In the genomic region with DNA sequence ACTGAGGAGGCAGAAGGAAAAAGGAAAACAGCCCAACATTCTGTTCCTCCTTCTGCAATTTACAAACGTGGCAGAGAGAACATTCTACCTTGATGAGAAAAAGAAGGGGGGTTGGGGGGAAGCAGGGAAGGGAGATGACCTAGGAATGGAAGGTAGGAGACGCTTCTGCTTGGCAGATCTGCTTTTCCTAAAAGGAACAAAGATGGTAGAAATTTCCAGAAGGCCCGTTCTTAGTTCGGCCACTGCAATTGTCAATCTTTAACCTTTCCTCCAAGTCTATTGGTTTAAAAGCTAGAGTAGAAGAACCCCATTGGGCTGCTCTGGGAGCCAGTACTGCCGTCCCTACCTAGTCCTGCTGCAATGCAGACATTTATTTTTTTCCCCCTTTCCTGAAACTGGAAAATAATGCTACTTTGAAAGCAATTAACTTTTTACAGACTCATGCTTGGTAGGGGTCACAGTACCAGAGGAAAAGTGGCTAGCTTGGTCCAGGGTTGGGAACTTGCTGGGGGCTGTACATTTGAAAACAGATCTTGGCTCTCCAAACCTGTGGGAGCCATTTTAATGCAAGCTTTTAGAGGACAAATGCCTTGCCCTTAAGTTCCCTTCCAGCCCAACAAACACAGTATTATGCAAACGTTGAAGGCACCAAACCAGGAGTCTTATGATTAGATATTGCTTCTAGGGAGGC, we compare ENCODE assay signal across 1 cellular context.
A peak's percentile ranks its signal among the peaks of the same experiment; 100 is the strongest.
TF ChIP-seq lines count a peak whose summit lies in the region.

No MANE protein-coding gene starts in this region.

TF ChIP-seq in K562, 482 proteins besides CTCF, POLR2A, EP300 and RAD21 (continued from another document and continues in another):
- TF ChIP-seq PHF8 (IDR thresholded peaks at IDR 0.05; ENCODE audit: borderline replicate concordance, low read length), result peak; percentile 12; the same call in 1 of the 2 replicates
- no peak for TF ChIP-seq ATF3 (IDR thresholded peaks at IDR 0.05)
- TF ChIP-seq ATF3 (CRISPR knock-in tag; conservative IDR thresholded peaks at IDR 0.05), result no peak
- TF ChIP-seq NCOA6 (IDR thresholded peaks at IDR 0.05), result no peak
- peak; percentile 16 for TF ChIP-seq BRD9 (IDR thresholded peaks at IDR 0.05; ENCODE audit: low read depth, partially characterized antibody)
- no peak for TF ChIP-seq ZNF12 (CRISPR knock-in tag; IDR thresholded peaks at IDR 0.05)
- TF ChIP-seq TRIM28 (IDR thresholded peaks at IDR 0.05), result no peak
- no peak for TF ChIP-seq TRIM24 (IDR thresholded peaks at IDR 0.05)
- no peak for TF ChIP-seq RBM15 (IDR thresholded peaks at IDR 0.05; ENCODE audit: insufficient read depth, low read length)
- TF ChIP-seq, protein P1, sequence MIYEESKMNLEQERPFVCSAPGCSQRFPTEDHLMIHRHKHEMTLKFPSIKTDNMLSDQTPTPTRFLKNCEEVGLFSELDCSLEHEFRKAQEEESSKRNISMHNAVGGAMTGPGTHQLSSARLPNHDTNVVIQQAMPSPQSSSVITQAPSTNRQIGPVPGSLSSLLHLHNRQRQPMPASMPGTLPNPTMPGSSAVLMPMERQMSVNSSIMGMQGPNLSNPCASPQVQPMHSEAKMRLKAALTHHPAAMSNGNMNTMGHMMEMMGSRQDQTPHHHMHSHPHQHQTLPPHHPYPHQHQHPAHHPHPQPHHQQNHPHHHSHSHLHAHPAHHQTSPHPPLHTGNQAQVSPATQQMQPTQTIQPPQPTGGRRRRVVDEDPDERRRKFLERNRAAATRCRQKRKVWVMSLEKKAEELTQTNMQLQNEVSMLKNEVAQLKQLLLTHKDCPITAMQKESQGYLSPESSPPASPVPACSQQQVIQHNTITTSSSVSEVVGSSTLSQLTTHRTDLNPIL (CRISPR knock-in tag; IDR thresholded peaks at IDR 0.05), result no peak
- TF ChIP-seq, protein P2, sequence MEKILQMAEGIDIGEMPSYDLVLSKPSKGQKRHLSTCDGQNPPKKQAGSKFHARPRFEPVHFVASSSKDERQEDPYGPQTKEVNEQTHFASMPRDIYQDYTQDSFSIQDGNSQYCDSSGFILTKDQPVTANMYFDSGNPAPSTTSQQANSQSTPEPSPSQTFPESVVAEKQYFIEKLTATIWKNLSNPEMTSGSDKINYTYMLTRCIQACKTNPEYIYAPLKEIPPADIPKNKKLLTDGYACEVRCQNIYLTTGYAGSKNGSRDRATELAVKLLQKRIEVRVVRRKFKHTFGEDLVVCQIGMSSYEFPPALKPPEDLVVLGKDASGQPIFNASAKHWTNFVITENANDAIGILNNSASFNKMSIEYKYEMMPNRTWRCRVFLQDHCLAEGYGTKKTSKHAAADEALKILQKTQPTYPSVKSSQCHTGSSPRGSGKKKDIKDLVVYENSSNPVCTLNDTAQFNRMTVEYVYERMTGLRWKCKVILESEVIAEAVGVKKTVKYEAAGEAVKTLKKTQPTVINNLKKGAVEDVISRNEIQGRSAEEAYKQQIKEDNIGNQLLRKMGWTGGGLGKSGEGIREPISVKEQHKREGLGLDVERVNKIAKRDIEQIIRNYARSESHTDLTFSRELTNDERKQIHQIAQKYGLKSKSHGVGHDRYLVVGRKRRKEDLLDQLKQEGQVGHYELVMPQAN (IDR thresholded peaks at IDR 0.05; ENCODE audit: borderline replicate concordance), result peak; percentile 52
- TF ChIP-seq, protein P3, sequence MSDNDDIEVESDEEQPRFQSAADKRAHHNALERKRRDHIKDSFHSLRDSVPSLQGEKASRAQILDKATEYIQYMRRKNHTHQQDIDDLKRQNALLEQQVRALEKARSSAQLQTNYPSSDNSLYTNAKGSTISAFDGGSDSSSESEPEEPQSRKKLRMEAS (CRISPR knock-in tag; IDR thresholded peaks at IDR 0.05), result no peak
- TF ChIP-seq POLR2AphosphoS2 (IDR thresholded peaks at IDR 0.05; ENCODE audit: low read length), result no peak
- TF ChIP-seq ZNF239 (CRISPR knock-in tag; IDR thresholded peaks at IDR 0.05), result peak; percentile 54
- peak in 1 of 3 experiments; percentile 80 for TF ChIP-seq YY1 (IDR thresholded peaks at IDR 0.05; ENCODE audit: borderline replicate concordance in 1 of 3, control insufficient read depth in 1 of 3, extremely low read depth in 1 of 3, insufficient read depth in 3 of 3, insufficient read length in 1 of 3, insufficient replicate concordance in 2 of 3, low read depth in 1 of 3, low read length in 2 of 3)
- TF ChIP-seq TAF1 (IDR thresholded peaks at IDR 0.05; ENCODE audit: control insufficient read depth, extremely low read depth, insufficient read depth, low read length, severe bottlenecking), result peak; percentile 51
- TF ChIP-seq ZNF133 (CRISPR knock-in tag; IDR thresholded peaks at IDR 0.05), result no peak
- no peak for TF ChIP-seq BRCA1 (IDR thresholded peaks at IDR 0.05)
- TF ChIP-seq BRCA1 (CRISPR knock-in tag; IDR thresholded peaks at IDR 0.05), result no peak
- TF ChIP-seq NRF1 (conservative IDR thresholded peaks at IDR 0.05 in 1 of 2, IDR thresholded peaks at IDR 0.05 in 1 of 2), result no peak
- TF ChIP-seq MLLT1 (IDR thresholded peaks at IDR 0.05), result peak; percentile 92 to 95
- no peak for TF ChIP-seq CREM (IDR thresholded peaks at IDR 0.05; ENCODE audit: low read depth)
- no peak for TF ChIP-seq CREBBP (IDR thresholded peaks at IDR 0.05; ENCODE audit: low read depth, low read length)
- TF ChIP-seq ZNF197 (CRISPR knock-in tag; IDR thresholded peaks at IDR 0.05; ENCODE audit: low read depth), result peak; percentile 54; the same call in 1 of the 2 replicates
- TF ChIP-seq U2AF1 (optimal IDR thresholded peaks at IDR 0.05; ENCODE audit: low read depth, low read length), result no peak
- TF ChIP-seq, protein P4, sequence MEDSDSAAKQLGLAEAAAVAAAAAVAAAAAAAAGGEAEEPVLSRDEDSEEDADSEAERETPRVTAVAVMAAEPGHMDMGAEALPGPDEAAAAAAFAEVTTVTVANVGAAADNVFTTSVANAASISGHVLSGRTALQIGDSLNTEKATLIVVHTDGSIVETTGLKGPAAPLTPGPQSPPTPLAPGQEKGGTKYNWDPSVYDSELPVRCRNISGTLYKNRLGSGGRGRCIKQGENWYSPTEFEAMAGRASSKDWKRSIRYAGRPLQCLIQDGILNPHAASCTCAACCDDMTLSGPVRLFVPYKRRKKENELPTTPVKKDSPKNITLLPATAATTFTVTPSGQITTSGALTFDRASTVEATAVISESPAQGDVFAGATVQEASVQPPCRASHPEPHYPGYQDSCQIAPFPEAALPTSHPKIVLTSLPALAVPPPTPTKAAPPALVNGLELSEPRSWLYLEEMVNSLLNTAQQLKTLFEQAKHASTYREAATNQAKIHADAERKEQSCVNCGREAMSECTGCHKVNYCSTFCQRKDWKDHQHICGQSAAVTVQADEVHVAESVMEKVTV (CRISPR knock-in tag; IDR thresholded peaks at IDR 0.05), result 0 out of 2 replicates have a peak, but pooled peaks have one; percentile 4
- no peak for TF ChIP-seq ZNF232 (CRISPR knock-in tag; IDR thresholded peaks at IDR 0.05)
- TF ChIP-seq MAZ (CRISPR knock-in tag; conservative IDR thresholded peaks at IDR 0.05 in 1 of 2, IDR thresholded peaks at IDR 0.05 in 1 of 2), result peak in 1 of 2 experiments; percentile 18; a peak in 1 of 4 replicates
- 0 out of 2 replicates have a peak, but pooled peaks have one; percentile 16 for TF ChIP-seq SMAD3 (CRISPR knock-in tag; conservative IDR thresholded peaks at IDR 0.05)
- TF ChIP-seq, protein P5, sequence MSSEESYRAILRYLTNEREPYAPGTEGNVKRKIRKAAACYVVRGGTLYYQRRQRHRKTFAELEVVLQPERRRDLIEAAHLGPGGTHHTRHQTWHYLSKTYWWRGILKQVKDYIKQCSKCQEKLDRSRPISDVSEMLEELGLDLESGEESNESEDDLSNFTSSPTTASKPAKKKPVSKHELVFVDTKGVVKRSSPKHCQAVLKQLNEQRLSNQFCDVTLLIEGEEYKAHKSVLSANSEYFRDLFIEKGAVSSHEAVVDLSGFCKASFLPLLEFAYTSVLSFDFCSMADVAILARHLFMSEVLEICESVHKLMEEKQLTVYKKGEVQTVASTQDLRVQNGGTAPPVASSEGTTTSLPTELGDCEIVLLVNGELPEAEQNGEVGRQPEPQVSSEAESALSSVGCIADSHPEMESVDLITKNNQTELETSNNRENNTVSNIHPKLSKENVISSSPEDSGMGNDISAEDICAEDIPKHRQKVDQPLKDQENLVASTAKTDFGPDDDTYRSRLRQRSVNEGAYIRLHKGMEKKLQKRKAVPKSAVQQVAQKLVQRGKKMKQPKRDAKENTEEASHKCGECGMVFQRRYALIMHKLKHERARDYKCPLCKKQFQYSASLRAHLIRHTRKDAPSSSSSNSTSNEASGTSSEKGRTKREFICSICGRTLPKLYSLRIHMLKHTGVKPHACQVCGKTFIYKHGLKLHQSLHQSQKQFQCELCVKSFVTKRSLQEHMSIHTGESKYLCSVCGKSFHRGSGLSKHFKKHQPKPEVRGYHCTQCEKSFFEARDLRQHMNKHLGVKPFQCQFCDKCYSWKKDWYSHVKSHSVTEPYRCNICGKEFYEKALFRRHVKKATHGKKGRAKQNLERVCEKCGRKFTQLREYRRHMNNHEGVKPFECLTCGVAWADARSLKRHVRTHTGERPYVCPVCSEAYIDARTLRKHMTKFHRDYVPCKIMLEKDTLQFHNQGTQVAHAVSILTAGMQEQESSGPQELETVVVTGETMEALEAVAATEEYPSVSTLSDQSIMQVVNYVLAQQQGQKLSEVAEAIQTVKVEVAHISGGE (CRISPR knock-in tag; IDR thresholded peaks at IDR 0.05), result peak in 2 of 3 experiments; percentile 24 to 68; a peak in 2 of 6 replicates
- no peak for TF ChIP-seq MTA1 (IDR thresholded peaks at IDR 0.05; ENCODE audit: borderline replicate concordance)
- TF ChIP-seq HNRNPH1 (optimal IDR thresholded peaks at IDR 0.05; ENCODE audit: low read depth, low read length), result no peak
- TF ChIP-seq ZNF165 (CRISPR knock-in tag; IDR thresholded peaks at IDR 0.05; ENCODE audit: borderline replicate concordance), result 0 out of 2 replicates have a peak, but pooled peaks have one; percentile 14
- 0 out of 2 replicates have a peak, but pooled peaks have one; percentile 5 for TF ChIP-seq NFE2 (IDR thresholded peaks at IDR 0.05; ENCODE audit: low read depth)
- peak; percentile 77; the same call in 1 of the 2 replicates for TF ChIP-seq KLF6 (CRISPR knock-in tag; IDR thresholded peaks at IDR 0.05; ENCODE audit: borderline replicate concordance)
- no peak for TF ChIP-seq BCLAF1 (IDR thresholded peaks at IDR 0.05; ENCODE audit: borderline replicate concordance in 1 of 2, control insufficient read depth in 1 of 2, low read depth in 2 of 2, low read length in 1 of 2)
- TF ChIP-seq, protein P6, sequence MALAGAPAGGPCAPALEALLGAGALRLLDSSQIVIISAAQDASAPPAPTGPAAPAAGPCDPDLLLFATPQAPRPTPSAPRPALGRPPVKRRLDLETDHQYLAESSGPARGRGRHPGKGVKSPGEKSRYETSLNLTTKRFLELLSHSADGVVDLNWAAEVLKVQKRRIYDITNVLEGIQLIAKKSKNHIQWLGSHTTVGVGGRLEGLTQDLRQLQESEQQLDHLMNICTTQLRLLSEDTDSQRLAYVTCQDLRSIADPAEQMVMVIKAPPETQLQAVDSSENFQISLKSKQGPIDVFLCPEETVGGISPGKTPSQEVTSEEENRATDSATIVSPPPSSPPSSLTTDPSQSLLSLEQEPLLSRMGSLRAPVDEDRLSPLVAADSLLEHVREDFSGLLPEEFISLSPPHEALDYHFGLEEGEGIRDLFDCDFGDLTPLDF (CRISPR knock-in tag; IDR thresholded peaks at IDR 0.05), result 0 out of 2 replicates have a peak, but pooled peaks have one; percentile 25
- TF ChIP-seq, protein P7, sequence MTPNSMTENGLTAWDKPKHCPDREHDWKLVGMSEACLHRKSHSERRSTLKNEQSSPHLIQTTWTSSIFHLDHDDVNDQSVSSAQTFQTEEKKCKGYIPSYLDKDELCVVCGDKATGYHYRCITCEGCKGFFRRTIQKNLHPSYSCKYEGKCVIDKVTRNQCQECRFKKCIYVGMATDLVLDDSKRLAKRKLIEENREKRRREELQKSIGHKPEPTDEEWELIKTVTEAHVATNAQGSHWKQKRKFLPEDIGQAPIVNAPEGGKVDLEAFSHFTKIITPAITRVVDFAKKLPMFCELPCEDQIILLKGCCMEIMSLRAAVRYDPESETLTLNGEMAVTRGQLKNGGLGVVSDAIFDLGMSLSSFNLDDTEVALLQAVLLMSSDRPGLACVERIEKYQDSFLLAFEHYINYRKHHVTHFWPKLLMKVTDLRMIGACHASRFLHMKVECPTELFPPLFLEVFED (CRISPR knock-in tag; conservative IDR thresholded peaks at IDR 0.05), result peak; percentile 57; the same call in 1 of the 2 replicates
- TF ChIP-seq, protein P8, sequence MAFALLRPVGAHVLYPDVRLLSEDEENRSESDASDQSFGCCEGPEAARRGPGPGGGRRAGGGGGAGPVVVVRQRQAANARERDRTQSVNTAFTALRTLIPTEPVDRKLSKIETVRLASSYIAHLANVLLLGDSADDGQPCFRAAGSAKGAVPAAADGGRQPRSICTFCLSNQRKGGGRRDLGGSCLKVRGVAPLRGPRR (CRISPR knock-in tag; IDR thresholded peaks at IDR 0.05), result peak; percentile 69; the same call in 1 of the 2 replicates
